In genomic region chr15:50997371-50998051, GRCh38 we compare ENCODE assay signal across 1 cellular context.
TF ChIP-seq lines count a peak whose summit lies in the region.

No MANE protein-coding gene starts in this region.

TF ChIP-seq in K562, 482 proteins besides CTCF, POLR2A, EP300 and RAD21:
- TF ChIP-seq HDAC1 (IDR thresholded peaks at IDR 0.05) (no peak), ZNF668 (CRISPR knock-in tag; IDR thresholded peaks at IDR 0.05) (no peak), BDP1 (IDR thresholded peaks at IDR 0.05; ENCODE audit: insufficient read depth, insufficient read length) (no peak), RBM14 (IDR thresholded peaks at IDR 0.05; ENCODE audit: borderline replicate concordance, insufficient read depth, low read depth, low read length) (no peak), CREB1 (IDR thresholded peaks at IDR 0.05) (no peak), CREB1 (CRISPR knock-in tag; IDR thresholded peaks at IDR 0.05) (no peak), RBM22 (IDR thresholded peaks at IDR 0.05; ENCODE audit: low read depth, low read length, poor library complexity, severe bottlenecking) (no peak), ZNF316 (IDR thresholded peaks at IDR 0.05) (peak; percentile 92), SIN3B (IDR thresholded peaks at IDR 0.05; ENCODE audit: low read depth) (no peak), FOXP1 (CRISPR knock-in tag; IDR thresholded peaks at IDR 0.05) (no peak), GTF2E2 (tag; IDR thresholded peaks at IDR 0.05) (no peak), E2F4 (CRISPR knock-in tag; IDR thresholded peaks at IDR 0.05; ENCODE audit: low read depth) (no peak), CHCHD3 (CRISPR knock-in tag; IDR thresholded peaks at IDR 0.05) (no peak), ZFP1 (CRISPR knock-in tag; IDR thresholded peaks at IDR 0.05) (no peak), CGGBP1 (CRISPR knock-in tag; IDR thresholded peaks at IDR 0.05) (no peak), ZNF133 (CRISPR knock-in tag; IDR thresholded peaks at IDR 0.05) (no peak), FOXO4 (CRISPR knock-in tag; IDR thresholded peaks at IDR 0.05) (no peak), ZNF140 (CRISPR knock-in tag; IDR thresholded peaks at IDR 0.05) (no peak), MAFF (IDR thresholded peaks at IDR 0.05; ENCODE audit: low read length) (peak; percentile 74), PRDM10 (IDR thresholded peaks at IDR 0.05; ENCODE audit: partially characterized antibody) (no peak), C11orf30 (IDR thresholded peaks at IDR 0.05; ENCODE audit: low read depth) (peak; percentile 87), MAFG (tag; conservative IDR thresholded peaks at IDR 0.05) (peak; percentile 74), MAFK (IDR thresholded peaks at IDR 0.05; ENCODE audit: low read length) (peak; percentile 67), CBX5 (IDR thresholded peaks at IDR 0.05; ENCODE audit: borderline replicate concordance, low read depth) (no peak)
